1 cellular context compared by ENCODE assay signal in the genomic region with DNA sequence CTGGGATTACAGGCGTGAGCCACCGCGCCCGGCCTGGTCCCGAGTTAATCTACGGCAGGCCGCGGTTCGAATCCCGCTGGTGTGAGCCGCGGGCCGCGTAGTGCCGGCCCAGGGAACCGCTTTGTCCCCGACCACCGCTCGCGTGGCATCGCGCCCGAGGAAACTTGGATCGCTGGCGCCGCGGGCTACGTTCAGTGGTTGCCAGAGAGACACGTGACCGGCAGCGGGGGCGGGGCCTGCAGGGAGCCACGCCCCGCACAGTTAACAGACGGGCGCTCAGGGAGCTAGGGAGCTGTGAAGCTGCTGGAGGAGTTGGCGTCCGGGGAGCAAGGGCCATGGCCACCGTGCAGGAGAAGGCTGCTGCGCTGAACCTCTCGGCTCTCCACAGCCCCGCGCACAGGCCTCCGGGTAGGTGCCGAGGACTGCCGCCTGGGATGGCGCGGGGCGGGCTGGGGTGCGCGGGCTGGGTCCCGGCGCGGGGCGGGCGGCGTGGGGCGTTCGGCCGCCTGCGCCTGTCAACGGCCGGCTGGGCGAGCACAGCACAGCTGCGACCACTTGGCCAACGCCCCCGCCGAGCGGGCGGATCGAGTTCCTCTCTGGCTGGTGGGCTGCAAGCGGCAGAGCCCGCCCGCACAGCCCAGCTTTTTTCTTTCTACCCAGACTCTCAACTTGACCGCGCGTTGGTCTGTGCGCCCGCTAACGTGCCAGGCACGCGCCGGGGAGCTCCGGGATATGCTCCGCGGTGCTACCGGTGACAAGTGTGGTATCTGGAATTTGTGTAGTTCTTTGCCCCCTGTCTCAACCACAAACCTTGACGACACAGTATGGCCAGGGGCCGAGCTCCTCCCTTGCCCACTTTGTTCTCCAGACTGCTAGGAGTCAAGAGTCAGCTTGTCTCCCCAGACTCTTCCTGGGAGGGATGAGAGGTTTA.
TF ChIP-seq lines count a peak whose summit lies in the region.

A gene (plus strand): TSS at position 258 of the 931 bp plus-strand sequence. CDS start 78 bp downstream, at position 336.

TF ChIP-seq in K562, 482 proteins besides CTCF, POLR2A, EP300 and RAD21 (continued from another document and continues in another):
- TF ChIP-seq, protein P1, sequence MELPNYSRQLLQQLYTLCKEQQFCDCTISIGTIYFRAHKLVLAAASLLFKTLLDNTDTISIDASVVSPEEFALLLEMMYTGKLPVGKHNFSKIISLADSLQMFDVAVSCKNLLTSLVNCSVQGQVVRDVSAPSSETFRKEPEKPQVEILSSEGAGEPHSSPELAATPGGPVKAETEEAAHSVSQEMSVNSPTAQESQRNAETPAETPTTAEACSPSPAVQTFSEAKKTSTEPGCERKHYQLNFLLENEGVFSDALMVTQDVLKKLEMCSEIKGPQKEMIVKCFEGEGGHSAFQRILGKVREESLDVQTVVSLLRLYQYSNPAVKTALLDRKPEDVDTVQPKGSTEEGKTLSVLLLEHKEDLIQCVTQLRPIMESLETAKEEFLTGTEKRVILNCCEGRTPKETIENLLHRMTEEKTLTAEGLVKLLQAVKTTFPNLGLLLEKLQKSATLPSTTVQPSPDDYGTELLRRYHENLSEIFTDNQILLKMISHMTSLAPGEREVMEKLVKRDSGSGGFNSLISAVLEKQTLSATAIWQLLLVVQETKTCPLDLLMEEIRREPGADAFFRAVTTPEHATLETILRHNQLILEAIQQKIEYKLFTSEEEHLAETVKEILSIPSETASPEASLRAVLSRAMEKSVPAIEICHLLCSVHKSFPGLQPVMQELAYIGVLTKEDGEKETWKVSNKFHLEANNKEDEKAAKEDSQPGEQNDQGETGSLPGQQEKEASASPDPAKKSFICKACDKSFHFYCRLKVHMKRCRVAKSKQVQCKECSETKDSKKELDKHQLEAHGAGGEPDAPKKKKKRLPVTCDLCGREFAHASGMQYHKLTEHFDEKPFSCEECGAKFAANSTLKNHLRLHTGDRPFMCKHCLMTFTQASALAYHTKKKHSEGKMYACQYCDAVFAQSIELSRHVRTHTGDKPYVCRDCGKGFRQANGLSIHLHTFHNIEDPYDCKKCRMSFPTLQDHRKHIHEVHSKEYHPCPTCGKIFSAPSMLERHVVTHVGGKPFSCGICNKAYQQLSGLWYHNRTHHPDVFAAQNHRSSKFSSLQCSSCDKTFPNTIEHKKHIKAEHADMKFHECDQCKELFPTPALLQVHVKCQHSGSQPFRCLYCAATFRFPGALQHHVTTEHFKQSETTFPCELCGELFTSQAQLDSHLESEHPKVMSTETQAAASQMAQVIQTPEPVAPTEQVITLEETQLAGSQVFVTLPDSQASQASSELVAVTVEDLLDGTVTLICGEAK (IDR thresholded peaks at IDR 0.05), result peak; percentile 3
- TF ChIP-seq, protein P1 (CRISPR knock-in tag; IDR thresholded peaks at IDR 0.05), result no peak
- TF ChIP-seq, protein P2, sequence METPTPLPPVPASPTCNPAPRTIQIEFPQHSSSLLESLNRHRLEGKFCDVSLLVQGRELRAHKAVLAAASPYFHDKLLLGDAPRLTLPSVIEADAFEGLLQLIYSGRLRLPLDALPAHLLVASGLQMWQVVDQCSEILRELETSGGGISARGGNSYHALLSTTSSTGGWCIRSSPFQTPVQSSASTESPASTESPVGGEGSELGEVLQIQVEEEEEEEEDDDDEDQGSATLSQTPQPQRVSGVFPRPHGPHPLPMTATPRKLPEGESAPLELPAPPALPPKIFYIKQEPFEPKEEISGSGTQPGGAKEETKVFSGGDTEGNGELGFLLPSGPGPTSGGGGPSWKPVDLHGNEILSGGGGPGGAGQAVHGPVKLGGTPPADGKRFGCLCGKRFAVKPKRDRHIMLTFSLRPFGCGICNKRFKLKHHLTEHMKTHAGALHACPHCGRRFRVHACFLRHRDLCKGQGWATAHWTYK (CRISPR knock-in tag; IDR thresholded peaks at IDR 0.05), result no peak
- TF ChIP-seq, protein P3, sequence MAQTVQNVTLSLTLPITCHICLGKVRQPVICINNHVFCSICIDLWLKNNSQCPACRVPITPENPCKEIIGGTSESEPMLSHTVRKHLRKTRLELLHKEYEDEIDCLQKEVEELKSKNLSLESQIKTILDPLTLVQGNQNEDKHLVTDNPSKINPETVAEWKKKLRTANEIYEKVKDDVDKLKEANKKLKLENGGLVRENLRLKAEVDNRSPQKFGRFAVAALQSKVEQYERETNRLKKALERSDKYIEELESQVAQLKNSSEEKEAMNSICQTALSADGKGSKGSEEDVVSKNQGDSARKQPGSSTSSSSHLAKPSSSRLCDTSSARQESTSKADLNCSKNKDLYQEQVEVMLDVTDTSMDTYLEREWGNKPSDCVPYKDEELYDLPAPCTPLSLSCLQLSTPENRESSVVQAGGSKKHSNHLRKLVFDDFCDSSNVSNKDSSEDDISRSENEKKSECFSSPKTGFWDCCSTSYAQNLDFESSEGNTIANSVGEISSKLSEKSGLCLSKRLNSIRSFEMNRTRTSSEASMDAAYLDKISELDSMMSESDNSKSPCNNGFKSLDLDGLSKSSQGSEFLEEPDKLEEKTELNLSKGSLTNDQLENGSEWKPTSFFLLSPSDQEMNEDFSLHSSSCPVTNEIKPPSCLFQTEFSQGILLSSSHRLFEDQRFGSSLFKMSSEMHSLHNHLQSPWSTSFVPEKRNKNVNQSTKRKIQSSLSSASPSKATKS (CRISPR knock-in tag; IDR thresholded peaks at IDR 0.05), result no peak
- TF ChIP-seq, protein P4, sequence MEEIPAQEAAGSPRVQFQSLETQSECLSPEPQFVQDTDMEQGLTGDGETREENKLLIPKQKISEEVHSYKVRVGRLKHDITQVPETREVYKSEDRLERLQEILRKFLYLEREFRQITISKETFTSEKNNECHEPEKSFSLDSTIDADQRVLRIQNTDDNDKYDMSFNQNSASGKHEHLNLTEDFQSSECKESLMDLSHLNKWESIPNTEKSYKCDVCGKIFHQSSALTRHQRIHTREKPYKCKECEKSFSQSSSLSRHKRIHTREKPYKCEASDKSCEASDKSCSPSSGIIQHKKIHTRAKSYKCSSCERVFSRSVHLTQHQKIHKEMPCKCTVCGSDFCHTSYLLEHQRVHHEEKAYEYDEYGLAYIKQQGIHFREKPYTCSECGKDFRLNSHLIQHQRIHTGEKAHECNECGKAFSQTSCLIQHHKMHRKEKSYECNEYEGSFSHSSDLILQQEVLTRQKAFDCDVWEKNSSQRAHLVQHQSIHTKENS (CRISPR knock-in tag; IDR thresholded peaks at IDR 0.05), result no peak
- TF ChIP-seq KHSRP (IDR thresholded peaks at IDR 0.05), result no peak
- TF ChIP-seq, protein P5, sequence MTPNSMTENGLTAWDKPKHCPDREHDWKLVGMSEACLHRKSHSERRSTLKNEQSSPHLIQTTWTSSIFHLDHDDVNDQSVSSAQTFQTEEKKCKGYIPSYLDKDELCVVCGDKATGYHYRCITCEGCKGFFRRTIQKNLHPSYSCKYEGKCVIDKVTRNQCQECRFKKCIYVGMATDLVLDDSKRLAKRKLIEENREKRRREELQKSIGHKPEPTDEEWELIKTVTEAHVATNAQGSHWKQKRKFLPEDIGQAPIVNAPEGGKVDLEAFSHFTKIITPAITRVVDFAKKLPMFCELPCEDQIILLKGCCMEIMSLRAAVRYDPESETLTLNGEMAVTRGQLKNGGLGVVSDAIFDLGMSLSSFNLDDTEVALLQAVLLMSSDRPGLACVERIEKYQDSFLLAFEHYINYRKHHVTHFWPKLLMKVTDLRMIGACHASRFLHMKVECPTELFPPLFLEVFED (CRISPR knock-in tag; conservative IDR thresholded peaks at IDR 0.05), result no peak
- TF ChIP-seq, protein P6, sequence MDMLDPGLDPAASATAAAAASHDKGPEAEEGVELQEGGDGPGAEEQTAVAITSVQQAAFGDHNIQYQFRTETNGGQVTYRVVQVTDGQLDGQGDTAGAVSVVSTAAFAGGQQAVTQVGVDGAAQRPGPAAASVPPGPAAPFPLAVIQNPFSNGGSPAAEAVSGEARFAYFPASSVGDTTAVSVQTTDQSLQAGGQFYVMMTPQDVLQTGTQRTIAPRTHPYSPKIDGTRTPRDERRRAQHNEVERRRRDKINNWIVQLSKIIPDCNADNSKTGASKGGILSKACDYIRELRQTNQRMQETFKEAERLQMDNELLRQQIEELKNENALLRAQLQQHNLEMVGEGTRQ (CRISPR knock-in tag; IDR thresholded peaks at IDR 0.05), result peak; percentile 98
- no peak for TF ChIP-seq MTA2 (IDR thresholded peaks at IDR 0.05; ENCODE audit: low read depth)
- peak; percentile 96 for TF ChIP-seq POLR2G (IDR thresholded peaks at IDR 0.05; ENCODE audit: low read depth, low read length)
- TF ChIP-seq, protein P7, sequence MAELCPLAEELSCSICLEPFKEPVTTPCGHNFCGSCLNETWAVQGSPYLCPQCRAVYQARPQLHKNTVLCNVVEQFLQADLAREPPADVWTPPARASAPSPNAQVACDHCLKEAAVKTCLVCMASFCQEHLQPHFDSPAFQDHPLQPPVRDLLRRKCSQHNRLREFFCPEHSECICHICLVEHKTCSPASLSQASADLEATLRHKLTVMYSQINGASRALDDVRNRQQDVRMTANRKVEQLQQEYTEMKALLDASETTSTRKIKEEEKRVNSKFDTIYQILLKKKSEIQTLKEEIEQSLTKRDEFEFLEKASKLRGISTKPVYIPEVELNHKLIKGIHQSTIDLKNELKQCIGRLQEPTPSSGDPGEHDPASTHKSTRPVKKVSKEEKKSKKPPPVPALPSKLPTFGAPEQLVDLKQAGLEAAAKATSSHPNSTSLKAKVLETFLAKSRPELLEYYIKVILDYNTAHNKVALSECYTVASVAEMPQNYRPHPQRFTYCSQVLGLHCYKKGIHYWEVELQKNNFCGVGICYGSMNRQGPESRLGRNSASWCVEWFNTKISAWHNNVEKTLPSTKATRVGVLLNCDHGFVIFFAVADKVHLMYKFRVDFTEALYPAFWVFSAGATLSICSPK (IDR thresholded peaks at IDR 0.05; ENCODE audit: borderline replicate concordance), result no peak
- TF ChIP-seq, protein P8, sequence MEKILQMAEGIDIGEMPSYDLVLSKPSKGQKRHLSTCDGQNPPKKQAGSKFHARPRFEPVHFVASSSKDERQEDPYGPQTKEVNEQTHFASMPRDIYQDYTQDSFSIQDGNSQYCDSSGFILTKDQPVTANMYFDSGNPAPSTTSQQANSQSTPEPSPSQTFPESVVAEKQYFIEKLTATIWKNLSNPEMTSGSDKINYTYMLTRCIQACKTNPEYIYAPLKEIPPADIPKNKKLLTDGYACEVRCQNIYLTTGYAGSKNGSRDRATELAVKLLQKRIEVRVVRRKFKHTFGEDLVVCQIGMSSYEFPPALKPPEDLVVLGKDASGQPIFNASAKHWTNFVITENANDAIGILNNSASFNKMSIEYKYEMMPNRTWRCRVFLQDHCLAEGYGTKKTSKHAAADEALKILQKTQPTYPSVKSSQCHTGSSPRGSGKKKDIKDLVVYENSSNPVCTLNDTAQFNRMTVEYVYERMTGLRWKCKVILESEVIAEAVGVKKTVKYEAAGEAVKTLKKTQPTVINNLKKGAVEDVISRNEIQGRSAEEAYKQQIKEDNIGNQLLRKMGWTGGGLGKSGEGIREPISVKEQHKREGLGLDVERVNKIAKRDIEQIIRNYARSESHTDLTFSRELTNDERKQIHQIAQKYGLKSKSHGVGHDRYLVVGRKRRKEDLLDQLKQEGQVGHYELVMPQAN (IDR thresholded peaks at IDR 0.05; ENCODE audit: borderline replicate concordance), result no peak
- TF ChIP-seq ZNF408 (CRISPR knock-in tag; IDR thresholded peaks at IDR 0.05; ENCODE audit: low read depth), result no peak
- no peak for TF ChIP-seq HNRNPH1 (optimal IDR thresholded peaks at IDR 0.05; ENCODE audit: low read depth, low read length)
- no peak for TF ChIP-seq NR4A1 (CRISPR knock-in tag; IDR thresholded peaks at IDR 0.05)
- no peak for TF ChIP-seq NR4A1 (tag; IDR thresholded peaks at IDR 0.05)
- TF ChIP-seq, protein P9, sequence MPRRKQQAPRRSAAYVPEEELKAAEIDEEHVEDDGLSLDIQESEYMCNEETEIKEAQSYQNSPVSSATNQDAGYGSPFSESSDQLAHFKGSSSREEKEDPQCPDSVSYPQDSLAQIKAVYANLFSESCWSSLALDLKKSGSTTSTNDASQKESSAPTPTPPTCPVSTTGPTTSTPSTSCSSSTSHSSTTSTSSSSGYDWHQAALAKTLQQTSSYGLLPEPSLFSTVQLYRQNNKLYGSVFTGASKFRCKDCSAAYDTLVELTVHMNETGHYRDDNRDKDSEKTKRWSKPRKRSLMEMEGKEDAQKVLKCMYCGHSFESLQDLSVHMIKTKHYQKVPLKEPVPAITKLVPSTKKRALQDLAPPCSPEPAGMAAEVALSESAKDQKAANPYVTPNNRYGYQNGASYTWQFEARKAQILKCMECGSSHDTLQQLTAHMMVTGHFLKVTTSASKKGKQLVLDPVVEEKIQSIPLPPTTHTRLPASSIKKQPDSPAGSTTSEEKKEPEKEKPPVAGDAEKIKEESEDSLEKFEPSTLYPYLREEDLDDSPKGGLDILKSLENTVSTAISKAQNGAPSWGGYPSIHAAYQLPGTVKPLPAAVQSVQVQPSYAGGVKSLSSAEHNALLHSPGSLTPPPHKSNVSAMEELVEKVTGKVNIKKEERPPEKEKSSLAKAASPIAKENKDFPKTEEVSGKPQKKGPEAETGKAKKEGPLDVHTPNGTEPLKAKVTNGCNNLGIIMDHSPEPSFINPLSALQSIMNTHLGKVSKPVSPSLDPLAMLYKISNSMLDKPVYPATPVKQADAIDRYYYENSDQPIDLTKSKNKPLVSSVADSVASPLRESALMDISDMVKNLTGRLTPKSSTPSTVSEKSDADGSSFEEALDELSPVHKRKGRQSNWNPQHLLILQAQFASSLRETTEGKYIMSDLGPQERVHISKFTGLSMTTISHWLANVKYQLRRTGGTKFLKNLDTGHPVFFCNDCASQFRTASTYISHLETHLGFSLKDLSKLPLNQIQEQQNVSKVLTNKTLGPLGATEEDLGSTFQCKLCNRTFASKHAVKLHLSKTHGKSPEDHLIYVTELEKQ (CRISPR knock-in tag; IDR thresholded peaks at IDR 0.05), result no peak
- TF ChIP-seq, protein P10, sequence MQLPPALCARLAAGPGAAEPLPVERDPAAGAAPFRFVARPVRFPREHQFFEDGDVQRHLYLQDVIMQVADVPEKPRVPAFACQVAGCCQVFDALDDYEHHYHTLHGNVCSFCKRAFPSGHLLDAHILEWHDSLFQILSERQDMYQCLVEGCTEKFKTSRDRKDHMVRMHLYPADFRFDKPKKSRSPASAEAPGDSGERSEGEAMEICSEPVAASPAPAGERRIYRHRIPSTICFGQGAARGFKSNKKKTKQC (CRISPR knock-in tag; IDR thresholded peaks at IDR 0.05), result peak; percentile 87; the same call in 1 of the 2 replicates
- TF ChIP-seq ZNF695 (CRISPR knock-in tag; IDR thresholded peaks at IDR 0.05), result no peak
- TF ChIP-seq ZFPM2 (CRISPR knock-in tag; IDR thresholded peaks at IDR 0.05), result no peak
- no peak for TF ChIP-seq MCM3 (IDR thresholded peaks at IDR 0.05)
